ENCODE assay signal across 2 cellular contexts in the genomic region with DNA sequence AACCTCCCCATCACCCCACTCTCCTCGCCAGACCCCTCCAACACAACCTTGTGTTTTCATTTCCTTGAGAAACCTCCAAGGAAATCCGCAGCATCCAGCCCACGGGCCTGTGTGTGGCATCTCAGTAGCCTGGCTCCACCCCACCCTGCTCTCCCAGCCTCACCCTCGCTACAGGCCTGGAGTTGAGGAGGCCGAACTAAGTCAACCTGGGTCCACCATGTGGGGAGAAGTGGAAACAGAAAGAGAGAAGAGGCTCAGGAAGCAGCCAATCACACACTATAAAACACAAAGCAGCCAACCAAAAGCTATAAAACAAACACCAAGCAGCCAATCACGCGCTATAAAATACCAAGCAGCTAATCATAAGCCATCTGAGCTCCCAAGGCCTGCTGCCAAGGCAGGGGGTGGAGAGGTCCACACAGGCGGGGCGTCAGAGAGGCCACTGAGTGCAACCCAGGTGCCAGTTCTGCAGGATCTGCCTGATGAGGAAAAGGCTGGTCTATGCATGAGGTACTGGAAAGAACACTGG.
A peak's percentile ranks its signal among the peaks of the same experiment; 100 is the strongest.
TF ChIP-seq lines count a peak whose summit lies in the region.

No MANE protein-coding gene starts in this region.

TF ChIP-seq in H1, 55 proteins besides CTCF, POLR2A, EP300 and RAD21:
- no peak for TF ChIP-seq SP1 (IDR thresholded peaks at IDR 0.05; ENCODE audit: low read depth, low read length)
- no peak for TF ChIP-seq JUN (IDR thresholded peaks at IDR 0.05; ENCODE audit: low read depth, low read length)
- TF ChIP-seq JUND (IDR thresholded peaks at IDR 0.05; ENCODE audit: low read length) = no peak
- no peak for TF ChIP-seq EGR1 (IDR thresholded peaks at IDR 0.05; ENCODE audit: borderline replicate concordance, low read depth, low read length)
- TF ChIP-seq SP4 (IDR thresholded peaks at IDR 0.05; ENCODE audit: low read length) = no peak
- TF ChIP-seq CBX8 (IDR thresholded peaks at IDR 0.05; ENCODE audit: borderline replicate concordance, low read depth, low read length) = no peak
- TF ChIP-seq BCL11A (IDR thresholded peaks at IDR 0.05; ENCODE audit: low read depth in 2 of 2, low read length in 2 of 2) = no peak

TF ChIP-seq in HepG2, 621 proteins besides CTCF, POLR2A, EP300 and RAD21:
- TF ChIP-seq GZF1 (CRISPR knock-in tag; IDR thresholded peaks at IDR 0.05) = no peak
- TF ChIP-seq ZNF687 (CRISPR knock-in tag; IDR thresholded peaks at IDR 0.05) = peak; percentile 14; the same call in 1 of the 2 replicates
- TF ChIP-seq GFI1 (CRISPR knock-in tag; IDR thresholded peaks at IDR 0.05; ENCODE audit: borderline replicate concordance) = 0 out of 2 replicates have a peak, but pooled peaks have one; percentile 1
